21 cellular contexts compared by ENCODE assay signal in the genomic region with DNA sequence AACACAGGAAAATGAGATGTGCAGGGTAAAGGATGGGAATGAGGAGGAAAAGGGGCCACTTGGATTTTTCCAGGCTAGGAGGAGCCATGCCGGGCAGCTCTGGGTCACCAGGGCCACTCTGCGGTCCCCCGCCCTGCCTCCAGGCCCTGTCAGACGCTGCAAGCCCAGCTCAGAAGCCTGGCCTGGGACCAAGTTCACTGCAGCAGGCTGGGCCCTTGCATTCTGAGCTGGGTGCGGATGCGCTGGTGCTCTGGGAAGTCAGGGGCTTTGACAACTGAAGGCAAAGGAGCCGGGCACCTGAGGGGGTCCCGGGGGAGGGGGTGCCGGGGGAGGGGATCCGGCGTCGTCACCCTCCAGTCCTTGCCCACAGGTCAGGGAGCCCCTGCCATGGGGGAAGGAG.
"Had no signal": no experiment of that assay in that cellular context is flagged by ENCODE, and none has a peak within 500 bp of the region (broad histone marks: within the 10 kb centered on the region; RNA-seq: fewer than 3 reads in every experiment).

No MANE protein-coding gene starts in this region.

- H3K4me1 ChIP-seq: esophagus muscularis mucosa, foreskin keratinocyte, gastroesophageal sphincter, heart right ventricle, left lung, lower lobe of right lung had no signal

- H3K4me3 ChIP-seq: coronary artery, dorsolateral prefrontal cortex, esophagus muscularis mucosa, gastroesophageal sphincter, heart right ventricle, left lung, lower lobe of right lung, mucosa of descending colon had no signal

- H3K27me3 ChIP-seq: foreskin keratinocyte had no signal

- H3K36me3 ChIP-seq: esophagus muscularis mucosa, gastroesophageal sphincter, heart right ventricle, left lung, lower lobe of right lung had no signal

- H3K27ac ChIP-seq: coronary artery, dorsolateral prefrontal cortex, esophagus muscularis mucosa, foreskin keratinocyte, gastroesophageal sphincter, heart right ventricle, left lung, lower lobe of right lung had no signal

- H3K9me3 ChIP-seq: lower lobe of right lung, mucosa of descending colon had no signal

- DNase-seq: dermis blood vessel endothelial cell; dorsolateral prefrontal cortex; effector CD4-positive, alpha-beta T cell; effector memory CD4-positive, alpha-beta T cell; foreskin keratinocyte; heart right ventricle; hippocampal formation; left cardiac atrium; left lung; left ventricle myocardium superior; lower lobe of right lung; mesenchymal stem cell; mucosa of descending colon had no signal

- FAIRE-seq: colon, endothelial cell of umbilical vein, frontal cortex, islet of Langerhans, keratinocyte had no signal

- ATAC-seq: foreskin keratinocyte, gastroesophageal sphincter, heart right ventricle, left lung, left ventricle myocardium superior, lower lobe of right lung, mucosa of descending colon had no signal
